In genomic region chr2:29113027-29113686, GRCh38 we compare ENCODE assay signal across 13 cellular contexts. TPM values are rescaled to one million over a fixed set of nuclear protein-coding genes. Genes with fewer than 3 reads are reported as not detected.
A peak's percentile ranks its signal among the peaks of the same experiment; 100 is the strongest.
DNase-seq lines count a peak whose midpoint lies in the region; ATAC-seq and TF ChIP-seq lines count a peak whose summit lies in the region.
"Had no signal": no experiment of that assay in that cellular context is flagged by ENCODE, and none has a peak within 500 bp of the region (broad histone marks: within the 10 kb centered on the region; RNA-seq: fewer than 3 reads in every experiment).

No MANE protein-coding gene starts in this region.

- peak overlapping the region; percentile 93 for H3K4me3 Mint-ChIP-seq in T-helper 1 cell treated with Interleukin-12 subunit alpha and Interleukin-12 subunit beta and Interleukin-4 antibody, amounts not matched to agents 30 μg/mL and 1 μg/mL, for 36 hours
- H3K4me3 Mint-ChIP-seq in MCF 10A (ENCODE audit: unreplicated experiment), result no peak overlapping the region

- POLR2A ChIA-PET in MCF 10A (lab: Yijun Ruan, JAX), result interaction anchor here (1.0 to 10.3 kb wide), 8 partner anchors 10 to 122 kb away, joined by 3 to 230 read pairs (median 8); no protein-coding TSS in a partner anchor

- H3K27me3 ChIP-seq in tibial nerve, result no peaks in the 10 kb centered on the region

- no peak for ATAC-seq in GM19351 (IDR thresholded peaks at IDR 0.05; ENCODE audit: unreplicated experiment)

- peaks cover 4% of the 10 kb centered on the region for H3K36me3 Mint-ChIP-seq in T-helper 1 cell treated with Interleukin-12 subunit alpha and Interleukin-12 subunit beta and Interleukin-4 antibody, amounts not matched to agents 30 μg/mL and 1 μg/mL, for 36 hours (ENCODE audit: low read depth)
- peaks cover 6% of the 10 kb centered on the region for H3K36me3 Mint-ChIP-seq in MCF 10A (ENCODE audit: insufficient read depth, unreplicated experiment)

- BruUV-seq in MCF 10A (replicated peaks; lab: Mats Ljungman, UMichigan), result no TSS peak

- TF ChIP-seq CTCF in MCF 10A (IDR thresholded peaks at IDR 0.05; ENCODE audit: unreplicated experiment), result no peak
- no peak for TF ChIP-seq CTCF in tibial nerve (IDR thresholded peaks at IDR 0.05)

- no peaks in the 10 kb centered on the region for H3K9me3 ChIP-seq in tibial nerve
- H3K9me3 ChIP-seq: thoracic aorta had no signal

- peaks cover 16% of the 10 kb centered on the region for H3K27me3 Mint-ChIP-seq in T-helper 1 cell treated with Interleukin-12 subunit alpha and Interleukin-12 subunit beta and Interleukin-4 antibody, amounts not matched to agents 30 μg/mL and 1 μg/mL, for 36 hours (ENCODE audit: low read depth)
- no peaks in the 10 kb centered on the region for H3K27me3 Mint-ChIP-seq in MCF 10A (ENCODE audit: insufficient read depth, unreplicated experiment)

- DNase-seq in T-helper 1 cell (no peak), MCF 10A (ENCODE audit: unreplicated experiment) (no peak), kidney tubule cell (ENCODE audit: low spot score) (peak; percentile 36), tibial nerve (ENCODE audit: low spot score in 2 of 2) (no peak), amniotic stem cell (lab: John Stamatoyannopoulos, UW) (no peak)
- DNase-seq in effector CD4-positive, alpha-beta T cell, result no peak
- DNase-seq: activated CD8-positive, alpha-beta memory T cell treated with anti-CD3 and anti-CD28 coated beads, Interleukin-2, amount 50 U/mL, for 4 hours; NCI-H446 treated with DMSO at 0.1 percent for 48 hours had no signal

- CTCF ChIA-PET in MCF 10A (lab: Yijun Ruan, JAX), result interaction anchor here (1.0 to 2.0 kb wide), 5 partner anchors 9 to 155 kb away, joined by 3 to 7 read pairs (median 4); no protein-coding TSS in a partner anchor

- intact Hi-C loops in MCF 10A (cut with micrococcal nuclease), result no loop called here

- H3K9me3 Mint-ChIP-seq in T-helper 1 cell treated with Interleukin-12 subunit alpha and Interleukin-12 subunit beta and Interleukin-4 antibody, amounts not matched to agents 30 μg/mL and 1 μg/mL, for 36 hours, result no peaks in the 10 kb centered on the region
- H3K9me3 Mint-ChIP-seq in MCF 10A (ENCODE audit: unreplicated experiment), result no peaks in the 10 kb centered on the region

- TF ChIP-seq POLR2A in tibial nerve (IDR thresholded peaks at IDR 0.05), result no peak

- H3K4me3 ChIP-seq in tibial nerve, result no peak overlapping the region
- H3K4me3 ChIP-seq: thoracic aorta had no signal

- H3K36me3 ChIP-seq in tibial nerve, result no peaks in the 10 kb centered on the region
- H3K36me3 ChIP-seq: thoracic aorta had no signal

- no peak overlapping the region for H3K27ac Mint-ChIP-seq in T-helper 1 cell treated with Interleukin-12 subunit alpha and Interleukin-12 subunit beta and Interleukin-4 antibody, amounts not matched to agents 30 μg/mL and 1 μg/mL, for 36 hours
- H3K27ac Mint-ChIP-seq in MCF 10A (ENCODE audit: low read depth, unreplicated experiment), result peak overlapping the region; percentile 99

- peak overlapping the region in 3 of 4 donors; percentile 90 to 99 (median 99) for H3K27ac ChIP-seq in tibial nerve
- H3K27ac ChIP-seq: 22Rv1, thoracic aorta had no signal

- peaks cover 45% of the 10 kb centered on the region for H3K4me1 Mint-ChIP-seq in T-helper 1 cell treated with Interleukin-12 subunit alpha and Interleukin-12 subunit beta and Interleukin-4 antibody, amounts not matched to agents 30 μg/mL and 1 μg/mL, for 36 hours (ENCODE audit: low read depth)
- H3K4me1 Mint-ChIP-seq in MCF 10A (ENCODE audit: insufficient read depth, unreplicated experiment), result peaks cover 37% of the 10 kb centered on the region

- 54 to 65% methylated on average over 5 of the region's 5 CpGs for WGBS in tibial nerve, 2 donors

- no peak for TF ChIP-seq EP300 in tibial nerve (IDR thresholded peaks at IDR 0.05)

- peaks cover 0 to 36% (median 21%) of the 10 kb centered on the region in 4 donors for H3K4me1 ChIP-seq in tibial nerve

RNA-seq across cellular contexts. Expression of gene CLIP4, which starts 2.1 kb away (rescaled TPM):
- 77.8 and 97.7 TPM in 2 replicates for total RNA-seq in MCF 10A (2022)
- 10 to 100 TPM; 71.4 to 98.6 (median 91.2) TPM for total RNA-seq in tibial nerve

RNA-seq across cellular contexts. Expression of gene PCARE, which starts 38.8 kb away (rescaled TPM):
- not detected in 2 replicates for total RNA-seq in MCF 10A (2022)
- total RNA-seq in tibial nerve, result under 1 TPM; 0.20 to 0.30 (median 0.21) TPM
- total RNA-seq: endothelial cell of umbilical vein, thoracic aorta had no signal
